Comparison of ENCODE assay signal across 23 cellular contexts in the genomic region with DNA sequence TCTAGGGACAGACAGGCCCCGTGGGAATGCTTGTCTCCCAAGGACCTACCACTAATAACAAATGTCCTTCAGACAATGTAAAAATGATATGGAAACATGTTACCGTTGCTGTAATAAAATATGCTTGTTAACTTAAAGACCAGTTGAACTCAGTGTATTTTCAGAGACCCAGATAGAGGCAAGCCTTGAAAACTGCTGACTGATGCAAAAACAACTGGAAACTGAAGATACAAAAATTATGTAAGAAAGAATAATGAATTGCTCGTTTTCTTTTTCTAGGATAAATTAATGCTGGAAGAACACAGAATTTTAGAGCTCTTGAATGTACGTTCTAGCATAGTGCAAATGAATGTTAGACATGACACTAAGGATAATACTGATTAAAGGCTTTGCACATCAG.
"Had no signal": no experiment of that assay in that cellular context is flagged by ENCODE, and none has a peak within 500 bp of the region (broad histone marks: within the 10 kb centered on the region; RNA-seq: fewer than 3 reads in every experiment).

No MANE protein-coding gene starts in this region.

- DNase-seq: Kasumi-1, MV-4-11, NCI-H1048, NCI-H1105, NCI-H1417, NCI-H1436 treated with DMSO at 0.1 percent for 48 hours, NCI-H1694, NCI-H187 treated with DMSO at 0.1 percent for 48 hours, NCI-H2029 treated with DMSO at 0.1 percent for 48 hours, NCI-H2227 treated with DMSO at 0.1 percent for 48 hours, NCI-H524, NCI-H748 treated with DMSO at 0.1 percent for 48 hours, Peyer's patch, SHP77 treated with DMSO at 0.1 percent for 48 hours, SJCRH30, T-helper 1 cell, T-helper 17 cell had no signal

- H3K36me3 ChIP-seq: Peyer's patch, SJCRH30 had no signal

- H3K4me1 ChIP-seq: Peyer's patch, SJCRH30 had no signal

- ATAC-seq: PC-3, Right ventricle myocardium inferior, SK-N-SH treated with all-trans-retinoic acid at 6 μM for 48 hours, T-helper 17 cell had no signal

- H3K4me3 ChIP-seq: Peyer's patch, SJCRH30 had no signal

- H3K4me2 ChIP-seq: KMS-11 had no signal

- H3K27me3 ChIP-seq: Peyer's patch, SJCRH30 had no signal

- FAIRE-seq: HTR-8/SVneo had no signal

- H3K9ac ChIP-seq: KMS-11 had no signal

- H3K27ac ChIP-seq: HL-60, KMS-11, Peyer's patch, SJCRH30 had no signal

- H3K9me3 ChIP-seq: Peyer's patch, SJCRH30 had no signal
